In genomic region chr16:47877166-47877565, GRCh38 we compare ENCODE assay signal across 21 cellular contexts.
DNase-seq lines count a peak whose midpoint lies in the region; ATAC-seq and TF ChIP-seq lines count a peak whose summit lies in the region.
"Had no signal": no experiment of that assay in that cellular context is flagged by ENCODE, and none has a peak within 500 bp of the region (broad histone marks: within the 10 kb centered on the region; RNA-seq: fewer than 3 reads in every experiment).

No MANE protein-coding gene starts in this region.

- H3K27ac ChIP-seq in mammary epithelial cell (ENCODE audit: insufficient read depth, low read depth, low read length) (no peak overlapping the region), mesendoderm (ENCODE audit: low read depth, low read length) (no peak overlapping the region), MM.1S (ENCODE audit: low read length) (no peak overlapping the region)
- H3K27ac ChIP-seq: A549; BLaER1 treated with 17β-estradiol and CSF1 and Interleukin-3, amounts not matched to agents 10 nM and 100 nM had no signal

- H2BK15ac ChIP-seq in mesendoderm (replicated peaks; ENCODE audit: low read depth) = no peak overlapping the region

- peak overlapping the region; percentile 7 for H4K5ac ChIP-seq in mesendoderm (ENCODE audit: low read length)

- peak overlapping the region; percentile 75 for H2BK120ac ChIP-seq in mesendoderm (ENCODE audit: low read depth, low read length)

- H3K36me3 ChIP-seq in mammary epithelial cell (ENCODE audit: insufficient read depth, low read length) (no peaks in the 10 kb centered on the region), mesendoderm (ENCODE audit: control insufficient read depth, insufficient read depth, low read length) (no peaks in the 10 kb centered on the region), MM.1S (replicated peaks; ENCODE audit: insufficient read depth, low read length) (no peaks in the 10 kb centered on the region)
- H3K36me3 ChIP-seq: BE2C; BLaER1 treated with 17β-estradiol and CSF1 and Interleukin-3, amounts not matched to agents 10 nM and 100 nM had no signal

- H3K36me3 Mint-ChIP-seq in MCF 10A (ENCODE audit: insufficient read depth, unreplicated experiment) = no peaks in the 10 kb centered on the region
- H3K36me3 Mint-ChIP-seq: CD14-positive monocyte; CD8-positive, alpha-beta memory T cell had no signal

- WGBS in mammary epithelial cell (ENCODE audit: low coverage, missing lambda C conversion rate) = 56% methylated on average over 3 of the region's 3 CpGs
- no CpG with 5 or more reads among the region's 3 CpGs for WGBS in mesendoderm (ENCODE audit: extremely low coverage, insufficient coverage, low lambda C conversion rate)

- H3K9me3 ChIP-seq in mammary epithelial cell (replicated peaks; ENCODE audit: insufficient read depth, low read length) (no peaks in the 10 kb centered on the region), MM.1S (replicated peaks; ENCODE audit: insufficient read depth, low read length) (no peaks in the 10 kb centered on the region)
- H3K9me3 ChIP-seq: A549; BE2C; BLaER1 treated with 17β-estradiol and CSF1 and Interleukin-3, amounts not matched to agents 10 nM and 100 nM had no signal

- no peak overlapping the region for H3K4ac ChIP-seq in mesendoderm (ENCODE audit: low read depth, low read length)

- H3K27me3 ChIP-seq in mammary epithelial cell (ENCODE audit: insufficient read depth, low read length) (no peaks in the 10 kb centered on the region), mesendoderm (ENCODE audit: insufficient read depth, low read length, poor library complexity) (no peaks in the 10 kb centered on the region), MM.1S (replicated peaks; ENCODE audit: insufficient read depth, low read length) (no peaks in the 10 kb centered on the region)
- H3K27me3 ChIP-seq: BE2C; BLaER1 treated with 17β-estradiol and CSF1 and Interleukin-3, amounts not matched to agents 10 nM and 100 nM had no signal

- H3K56ac ChIP-seq in mesendoderm (ENCODE audit: low read length) = peak overlapping the region; percentile 49

- no peaks in the 10 kb centered on the region for H3K9me2 ChIP-seq in MM.1S (replicated peaks; ENCODE audit: insufficient read depth, low read length)

- H4K20me1 ChIP-seq in mammary epithelial cell (ENCODE audit: insufficient read depth, low read length) (no peaks in the 10 kb centered on the region), MM.1S (ENCODE audit: insufficient read depth, low read length) (no peaks in the 10 kb centered on the region)
- H4K20me1 ChIP-seq: BLaER1 treated with 17β-estradiol and CSF1 and Interleukin-3, amounts not matched to agents 10 nM and 100 nM had no signal

- H3K27me3 Mint-ChIP-seq in MCF 10A (ENCODE audit: insufficient read depth, unreplicated experiment) = no peaks in the 10 kb centered on the region
- H3K27me3 Mint-ChIP-seq: CD4-positive, alpha-beta T cell had no signal

- dilution Hi-C loops in mammary epithelial cell (cut with HindIII; ENCODE audit: low sequenced_read_pairs) = no loop called here

- no peak overlapping the region for H3K4me3 Mint-ChIP-seq in MCF 10A (ENCODE audit: unreplicated experiment)
- H3K4me3 Mint-ChIP-seq: CD14-positive monocyte; CD4-positive, alpha-beta T cell; CD8-positive, alpha-beta memory T cell; H9 had no signal

- H3K9ac ChIP-seq in mammary epithelial cell (ENCODE audit: insufficient read depth, low read length) (no peak overlapping the region), mesendoderm (ENCODE audit: low read length) (no peak overlapping the region), MM.1S (ENCODE audit: low read length) (no peak overlapping the region)
- H3K9ac ChIP-seq: BLaER1 treated with 17β-estradiol and CSF1 and Interleukin-3, amounts not matched to agents 10 nM and 100 nM had no signal

- CTCF ChIA-PET in mammary epithelial cell (lab: Charles Lee; ENCODE audit: low non-redundant PET) = no interaction called here
- CTCF ChIA-PET in MCF 10A (lab: Yijun Ruan, JAX) = no interaction called here

- H3K4me3 ChIP-seq in mammary epithelial cell (replicated peaks in 1 of 3; ENCODE audit: insufficient read depth in 1 of 3, low read depth in 2 of 3, low read length in 3 of 3) (no peak overlapping the region), epithelial cell of esophagus (ENCODE audit: low read length) (no peak overlapping the region), mesendoderm (ENCODE audit: low read length) (no peak overlapping the region), MM.1S (ENCODE audit: low read length) (no peak overlapping the region)
- H3K4me3 ChIP-seq: A549; BLaER1 treated with 17β-estradiol and CSF1 and Interleukin-3, amounts not matched to agents 10 nM and 100 nM had no signal

- H3K4me1 ChIP-seq in mammary epithelial cell (ENCODE audit: insufficient read depth, low read length) (peaks cover 10% of the 10 kb centered on the region), mesendoderm (ENCODE audit: control insufficient read depth, low read depth, low read length) (peaks cover 17% of the 10 kb centered on the region), MM.1S (ENCODE audit: low read length) (no peaks in the 10 kb centered on the region)
- H3K4me1 ChIP-seq: BE2C had no signal

- in situ Hi-C loops in mammary epithelial cell (cut with MboI; ENCODE audit: low sequenced_read_pairs in 2 of 2) = no loop called here

- H3K23ac ChIP-seq in mesendoderm (ENCODE audit: low read length) = no peak overlapping the region

- no peaks in the 10 kb centered on the region for H3K79me1 ChIP-seq in mesendoderm (ENCODE audit: low read length)

- no peak overlapping the region for H3K4me2 ChIP-seq in mammary epithelial cell (ENCODE audit: insufficient read depth, low read depth, low read length)
- H3K4me2 ChIP-seq in mesendoderm (ENCODE audit: low read length) = no peak overlapping the region
- H3K4me2 ChIP-seq in MM.1S (ENCODE audit: low read depth, low read length) = no peak overlapping the region
- H3K4me2 ChIP-seq: A549; BLaER1 treated with 17β-estradiol and CSF1 and Interleukin-3, amounts not matched to agents 10 nM and 100 nM had no signal

- intact Hi-C loops in mammary epithelial cell (cut with micrococcal nuclease) (no loop called here), MCF 10A (cut with micrococcal nuclease) (no loop called here)

- no peaks in the 10 kb centered on the region for H3F3A ChIP-seq in MM.1S (ENCODE audit: insufficient read depth, low read length)

- no peak overlapping the region for H4K8ac ChIP-seq in mesendoderm (ENCODE audit: low read depth, low read length)

- POLR2A ChIA-PET in MCF 10A (lab: Yijun Ruan, JAX) = no interaction called here

- no peaks in the 10 kb centered on the region for H3K79me2 ChIP-seq in mammary epithelial cell (ENCODE audit: insufficient read depth, low read length)
- no peaks in the 10 kb centered on the region for H3K79me2 ChIP-seq in mesendoderm (ENCODE audit: control insufficient read depth, insufficient read depth, low read length)
- H3K79me2 ChIP-seq in MM.1S (ENCODE audit: low read length) = no peaks in the 10 kb centered on the region

- H3K27ac Mint-ChIP-seq in MCF 10A (ENCODE audit: low read depth, unreplicated experiment) = no peak overlapping the region
- H3K27ac Mint-ChIP-seq: CD14-positive monocyte; CD4-positive, alpha-beta T cell; CD8-positive, alpha-beta memory T cell; H9 had no signal

- no peak for ATAC-seq in HG02610 (IDR thresholded peaks at IDR 0.05; ENCODE audit: unreplicated experiment)
- ATAC-seq: A549, HCT116 had no signal

- H2BK5ac ChIP-seq in mesendoderm (ENCODE audit: low read length) = peak overlapping the region; percentile 76

- peak overlapping the region; percentile 52 for H2AK5ac ChIP-seq in mesendoderm (ENCODE audit: low read length)

- H3K9me3 Mint-ChIP-seq in MCF 10A (ENCODE audit: unreplicated experiment) = peaks cover 6% of the 10 kb centered on the region
- H3K9me3 Mint-ChIP-seq: CD4-positive, alpha-beta T cell; CD8-positive, alpha-beta memory T cell; H9 had no signal

- BruUV-seq in mammary epithelial cell (replicated peaks; lab: Mats Ljungman, UMichigan) (no TSS peak), MCF 10A (replicated peaks; lab: Mats Ljungman, UMichigan) (no TSS peak)

- H3K4me1 Mint-ChIP-seq in MCF 10A (ENCODE audit: insufficient read depth, unreplicated experiment) = peaks cover 5% of the 10 kb centered on the region
- H3K4me1 Mint-ChIP-seq: CD14-positive monocyte; CD8-positive, alpha-beta memory T cell had no signal

- peak overlapping the region; percentile 9 for H3K18ac ChIP-seq in mesendoderm (ENCODE audit: low read length)

- DNase-seq in mammary epithelial cell (peak; percentile 37), MCF 10A (ENCODE audit: unreplicated experiment) (no peak), epithelial cell of esophagus (ENCODE audit: low read depth) (peak; percentile 66), mesendoderm (no peak), MM.1S (no peak), NCI-H1048 (lab: John Stamatoyannopoulos, UW) (no peak)
- DNase-seq: 8988T; ACHN; AML-193; BE2C; CD4-positive, alpha-beta T cell; CD8-positive, alpha-beta memory T cell; DMS 273 treated with DMSO at 0.1 percent for 48 hours; DMS79; EL; H9 had no signal

- no peak for TF ChIP-seq CTCF in mammary epithelial cell (conservative IDR thresholded peaks at IDR 0.05 in 1 of 2, IDR thresholded peaks at IDR 0.05 in 1 of 2; ENCODE audit: extremely low read depth in 1 of 2, insufficient read depth in 1 of 2, low read depth in 1 of 2, low read length in 2 of 2)
- no peak for TF ChIP-seq CTCF in MCF 10A (IDR thresholded peaks at IDR 0.05; ENCODE audit: unreplicated experiment)
- TF ChIP-seq CTCF in epithelial cell of esophagus (IDR thresholded peaks at IDR 0.05; ENCODE audit: insufficient read depth, low read depth, low read length, missing control alignments) = no peak
- no peak for TF ChIP-seq CTCF in MM.1S (IDR thresholded peaks at IDR 0.05; ENCODE audit: low read length)

- H2AFZ ChIP-seq in mammary epithelial cell (ENCODE audit: low read depth, low read length) = peak overlapping the region; percentile 24
- H2AFZ ChIP-seq in MM.1S (ENCODE audit: low read length) = no peak overlapping the region

Comparison
In these comparisons a context has a peak if more than half of its experiments do, and no peak if none do; other contexts are left out.
1. DNase-seq: peak in mammary epithelial cell (single experiment) and epithelial cell of esophagus (single experiment); none in MCF 10A (single experiment), mesendoderm (single experiment), MM.1S (single experiment) and NCI-H1048 (single experiment).